Comparison of ENCODE assay signal across 9 cellular contexts in genomic region chr10:97689637-97690036, GRCh38. TPM values are rescaled to one million over a fixed set of nuclear protein-coding genes. Genes with fewer than 3 reads are reported as not detected.
A peak's percentile ranks its signal among the peaks of the same experiment; 100 is the strongest.
DNase-seq lines count a peak whose midpoint lies in the region; ATAC-seq and TF ChIP-seq lines count a peak whose summit lies in the region.
"Had no signal": no experiment of that assay in that cellular context is flagged by ENCODE, and none has a peak within 500 bp of the region (broad histone marks: within the 10 kb centered on the region; RNA-seq: fewer than 3 reads in every experiment).

No MANE protein-coding gene starts in this region.

- DNase-seq in GM23248 = peak; percentile 98
- DNase-seq in RPMI7951 (ENCODE audit: low read depth) = peak; percentile 97
- DNase-seq in esophagus squamous epithelium (lab: John Stamatoyannopoulos, UW) = no peak
- no peak for DNase-seq in activated effector memory CD4-positive, alpha-beta T cell treated with Interleukin-2 at 50 U/mL for 16 hours
- no peak for DNase-seq in GM10266 (ENCODE audit: extremely low spot score)
- DNase-seq: activated CD4-positive, alpha-beta T cell treated with anti-CD3 and anti-CD28 coated beads, Interleukin-2, amount 10 ng/mL, durations not matched to agents 7 days and 5 days had no signal

- H2AFZ ChIP-seq in GM23248 = peak overlapping the region; percentile 33; the same call in 1 of the 2 replicates

- peaks cover 22% of the 10 kb centered on the region for H3K79me2 ChIP-seq in GM23248 (ENCODE audit: insufficient read depth)

- TF ChIP-seq CTCF in esophagus squamous epithelium (IDR thresholded peaks at IDR 0.05) = no peak
- TF ChIP-seq CTCF in GM10266 (IDR thresholded peaks at IDR 0.05; ENCODE audit: control insufficient read depth, insufficient read depth, low read depth, missing control alignments) = no peak

- H3K4me1 ChIP-seq in GM23248 (ENCODE audit: insufficient read depth) (peaks cover 34% of the 10 kb centered on the region), esophagus squamous epithelium (peaks cover 32 to 57% (median 39%) of the 10 kb centered on the region in 3 donors), skeletal muscle satellite cell (ENCODE audit: control insufficient read depth, insufficient read depth, low read length) (peaks cover 48% of the 10 kb centered on the region)

- no peaks in the 10 kb centered on the region for H3K9me2 ChIP-seq in GM23248 (ENCODE audit: insufficient read depth)

- H3K9me3 ChIP-seq in GM23248 (ENCODE audit: low read depth) (no peaks in the 10 kb centered on the region), esophagus squamous epithelium (no peaks in the 10 kb centered on the region), skeletal muscle satellite cell (replicated peaks; ENCODE audit: low read length) (no peaks in the 10 kb centered on the region)

- H3K4me3 ChIP-seq in GM23248 = no peak overlapping the region
- no peak overlapping the region for H3K4me3 ChIP-seq in esophagus squamous epithelium
- H3K4me3 ChIP-seq in skeletal muscle satellite cell (ENCODE audit: low read length) = no peak overlapping the region

- H3K27me3 ChIP-seq in GM23248 (replicated peaks; ENCODE audit: insufficient read depth) (no peaks in the 10 kb centered on the region), esophagus squamous epithelium (no peaks in the 10 kb centered on the region), skeletal muscle satellite cell (ENCODE audit: control insufficient read depth, insufficient read depth, low read length) (no peaks in the 10 kb centered on the region)

- no peaks in the 10 kb centered on the region for H4K20me1 ChIP-seq in GM23248 (ENCODE audit: insufficient read depth)

- peak overlapping the region; percentile 99 for H3K27ac ChIP-seq in GM23248
- H3K27ac ChIP-seq in esophagus squamous epithelium = peak overlapping the region; percentile 88 to 97 (median 94)

- ATAC-seq in GM18498 (IDR thresholded peaks at IDR 0.05; ENCODE audit: unreplicated experiment) (no peak), GM19463 (IDR thresholded peaks at IDR 0.05; ENCODE audit: unreplicated experiment) (no peak)

- in situ Hi-C loops in GM23248 (cut with MboI) = no loop called here

- peak overlapping the region; percentile 94 for H3K9ac ChIP-seq in GM23248
- peak overlapping the region; percentile 81 for H3K9ac ChIP-seq in skeletal muscle satellite cell (ENCODE audit: low read depth, low read length)

- peak overlapping the region; percentile 41 for H3K4me2 ChIP-seq in GM23248 (ENCODE audit: unreplicated experiment)
- H3K4me2 ChIP-seq in skeletal muscle satellite cell (ENCODE audit: low read length) = peak overlapping the region; percentile 29

- TF ChIP-seq POLR2A in esophagus squamous epithelium (IDR thresholded peaks at IDR 0.05) = no peak

- intact Hi-C loops in esophagus squamous epithelium (cut with DNase I) = no loop called here

- H3K36me3 ChIP-seq in GM23248 (ENCODE audit: low read depth) (no peaks in the 10 kb centered on the region), esophagus squamous epithelium (no peaks in the 10 kb centered on the region), skeletal muscle satellite cell (ENCODE audit: insufficient read depth, low read length) (no peaks in the 10 kb centered on the region)

- 31 to 34% methylated on average over 5 of the region's 5 CpGs for WGBS in GM23248 (ENCODE audit: low coverage in 1 of 2, low lambda C conversion rate in 2 of 2, missing lambda C conversion rate in 2 of 2), 2 experiments
- 47 to 62% methylated on average over 4 of the region's 5 CpGs for WGBS in esophagus squamous epithelium, 2 donors

- peaks cover 48% of the 10 kb centered on the region for H3F3A ChIP-seq in GM23248 (ENCODE audit: insufficient read depth)

RNA-seq across cellular contexts. Expression of gene AVPI1, which starts 2.6 kb away (rescaled TPM):
- 13.4 and 33.8 TPM in 2 replicates for total RNA-seq in GM23248 (2014; rRNA removed; shearing (Covaris generic))
- 30.5 and 31.4 TPM in 2 replicates for polyA plus RNA-seq in GM23248 (2016; fragmentation: Nextera tagmentation; extraction: Ambion mirVana)
- 7.6 and 13.2 TPM in 2 replicates for total RNA-seq in RPMI7951 (2014; rRNA removed; shearing (Covaris generic))
- total RNA-seq in esophagus squamous epithelium = 10 to 100 TPM in 3 of 4 donors, 1 to 10 TPM in 1; 7.7 to 21.7 (median 15.4) TPM
- total RNA-seq in skeletal muscle satellite cell (2012; rRNA removed) = 19.0 and 19.9 TPM in 2 replicates

RNA-seq across cellular contexts. Expression of gene MARVELD1, which starts 23.9 kb away (rescaled TPM):
- 64.8 and 66.3 TPM in 2 replicates for total RNA-seq in GM23248 (2014; rRNA removed; shearing (Covaris generic))
- polyA plus RNA-seq in GM23248 (2016; fragmentation: Nextera tagmentation; extraction: Ambion mirVana) = 27.6 and 29.4 TPM in 2 replicates
- 29.0 and 41.7 TPM in 2 replicates for total RNA-seq in RPMI7951 (2014; rRNA removed; shearing (Covaris generic))
- 10 to 100 TPM in 2 of 4 donors, 1 to 10 TPM in 2; 4.0 to 20.5 (median 12.3) TPM for total RNA-seq in esophagus squamous epithelium
- total RNA-seq in skeletal muscle satellite cell (2012; rRNA removed) = 35.7 and 36.9 TPM in 2 replicates

RNA-seq across cellular contexts. Expression of gene ZFYVE27, which starts 47.3 kb away (rescaled TPM):
- total RNA-seq in GM23248 (2014; rRNA removed; shearing (Covaris generic)) = 20.6 and 32.6 TPM in 2 replicates
- polyA plus RNA-seq in GM23248 (2016; fragmentation: Nextera tagmentation; extraction: Ambion mirVana) = 15.9 and 17.2 TPM in 2 replicates
- total RNA-seq in RPMI7951 (2014; rRNA removed; shearing (Covaris generic)) = 7.0 and 10.3 TPM in 2 replicates
- total RNA-seq in esophagus squamous epithelium = 10 to 100 TPM; 10.1 to 16.0 (median 13.4) TPM
- total RNA-seq in skeletal muscle satellite cell (2012; rRNA removed) = 15.7 and 16.6 TPM in 2 replicates

RNA-seq across cellular contexts. Expression of gene PI4K2A, which starts 49.2 kb away (rescaled TPM):
- total RNA-seq in GM23248 (2014; rRNA removed; shearing (Covaris generic)) = 23.1 and 28.7 TPM in 2 replicates
- 16.1 and 16.6 TPM in 2 replicates for polyA plus RNA-seq in GM23248 (2016; fragmentation: Nextera tagmentation; extraction: Ambion mirVana)
- 10.4 and 10.6 TPM in 2 replicates for total RNA-seq in RPMI7951 (2014; rRNA removed; shearing (Covaris generic))
- total RNA-seq in esophagus squamous epithelium = 10 to 100 TPM; 14.0 to 29.3 (median 19.6) TPM
- 15.5 TPM in 2 replicates for total RNA-seq in skeletal muscle satellite cell (2012; rRNA removed)

RNA-seq across cellular contexts. Expression of gene MORN4, which starts 56.3 kb away (rescaled TPM):
- 5.3 and 7.9 TPM in 2 replicates for total RNA-seq in GM23248 (2014; rRNA removed; shearing (Covaris generic))
- 19.8 and 22.2 TPM in 2 replicates for polyA plus RNA-seq in GM23248 (2016; fragmentation: Nextera tagmentation; extraction: Ambion mirVana)
- total RNA-seq in RPMI7951 (2014; rRNA removed; shearing (Covaris generic)) = 2.2 and 3.7 TPM in 2 replicates
- 1 to 10 TPM in 2 of 4 donors, under 1 TPM in 2; 0.34 to 3.6 (median 1.2) TPM for total RNA-seq in esophagus squamous epithelium
- 3.0 and 3.9 TPM in 2 replicates for total RNA-seq in skeletal muscle satellite cell (2012; rRNA removed)

Comparison
In these comparisons a context has a peak if more than half of its experiments do, and no peak if none do; other contexts are left out.
1. DNase-seq: peak in GM23248 (single experiment) and RPMI7951 (single experiment); none in esophagus squamous epithelium (single experiment), activated effector memory CD4-positive, alpha-beta T cell treated with Interleukin-2 at 50 U/mL for 16 hours (single experiment) and GM10266 (single experiment).